Comparison of ENCODE assay signal across 21 cellular contexts in genomic region chr3:4574426-4574965, GRCh38.
DNase-seq lines count a peak whose midpoint lies in the region; ATAC-seq lines count a peak whose summit lies in the region.
"Had no signal": no experiment of that assay in that cellular context is flagged by ENCODE, and none has a peak within 500 bp of the region (broad histone marks: within the 10 kb centered on the region; RNA-seq: fewer than 3 reads in every experiment).

No MANE protein-coding gene starts in this region.

- no peak overlapping the region for H4K8ac ChIP-seq in mesenchymal stem cell (ENCODE audit: low read length)

- no peak overlapping the region for H3K18ac ChIP-seq in mesenchymal stem cell (ENCODE audit: low read depth in 1 of 2, low read length in 2 of 2)

- no peak overlapping the region for H2BK15ac ChIP-seq in mesenchymal stem cell (ENCODE audit: low read depth, poor library complexity, severe bottlenecking)

- no peak overlapping the region for H3K9ac ChIP-seq in mesenchymal stem cell (ENCODE audit: low read length)
- H3K9ac ChIP-seq: BLaER1, GM23248 had no signal

- H3K27me3 Mint-ChIP-seq in activated naive CD8-positive, alpha-beta T cell treated with anti-CD3 and anti-CD28 coated beads for 36 hours: no peaks in the 10 kb centered on the region
- no peaks in the 10 kb centered on the region for H3K27me3 Mint-ChIP-seq in activated naive CD8-positive, alpha-beta T cell treated with anti-CD3 and anti-CD28 coated beads, Interleukin-2, amount 50 U/mL, for 24 hours
- H3K27me3 Mint-ChIP-seq in activated T-helper 17 cell treated with anti-CD3 and anti-CD28 coated beads, Interleukin-2, amount 50 U/mL, for 72 hours: no peaks in the 10 kb centered on the region
- H3K27me3 Mint-ChIP-seq in memory B cell (no peaks in the 10 kb centered on the region), T-helper 17 cell (no peaks in the 10 kb centered on the region)
- H3K27me3 Mint-ChIP-seq: B cell; CD4-positive, CD25-positive, alpha-beta regulatory T cell had no signal

- no peak overlapping the region for H3K23ac ChIP-seq in mesenchymal stem cell (ENCODE audit: low read length in 2 of 2)

- DNase-seq in activated naive CD8-positive, alpha-beta T cell treated with anti-CD3 and anti-CD28 coated beads for 36 hours: no peak
- no peak for DNase-seq in activated naive CD8-positive, alpha-beta T cell treated with anti-CD3 and anti-CD28 coated beads, Interleukin-2, amount 50 U/mL, for 24 hours
- no peak for DNase-seq in memory B cell (ENCODE audit: low spot score in 2 of 2)
- DNase-seq in mesenchymal stem cell: no peak
- DNase-seq in T-helper 17 cell: no peak
- DNase-seq: CD4-positive, CD25-positive, alpha-beta regulatory T cell; CD8-positive, alpha-beta T cell; DMS 273 treated with DMSO at 0.1 percent for 48 hours; DMS79; EL; GDM1; GM23248; H7; HCEC 1CT had no signal

- H4K91ac ChIP-seq in mesenchymal stem cell (ENCODE audit: low read length): no peak overlapping the region

- no peaks in the 10 kb centered on the region for H3K36me3 ChIP-seq in mesenchymal stem cell (ENCODE audit: control insufficient read depth in 1 of 2, insufficient read depth in 2 of 2, low read depth in 1 of 2, low read length in 2 of 2)
- H3K36me3 ChIP-seq: BLaER1 had no signal

- no peaks in the 10 kb centered on the region for H3K27me3 ChIP-seq in mesenchymal stem cell (ENCODE audit: control insufficient read depth in 1 of 2, insufficient read depth in 1 of 2, low read length in 2 of 2)
- H3K27me3 ChIP-seq: BLaER1 had no signal

- no peak overlapping the region for H2AK5ac ChIP-seq in mesenchymal stem cell (ENCODE audit: low read length, severe bottlenecking)

- no peak overlapping the region for H3K27ac ChIP-seq in mesenchymal stem cell (ENCODE audit: low read length, poor library complexity, severe bottlenecking)
- H3K27ac ChIP-seq: 22Rv1, BLaER1, C4-2B, GM23248 had no signal

- H3K4me1 Mint-ChIP-seq in activated naive CD8-positive, alpha-beta T cell treated with anti-CD3 and anti-CD28 coated beads for 36 hours: peaks cover 5% of the 10 kb centered on the region
- H3K4me1 Mint-ChIP-seq in activated naive CD8-positive, alpha-beta T cell treated with anti-CD3 and anti-CD28 coated beads, Interleukin-2, amount 50 U/mL, for 24 hours: peaks cover 14% of the 10 kb centered on the region
- H3K4me1 Mint-ChIP-seq in activated T-helper 17 cell treated with anti-CD3 and anti-CD28 coated beads, Interleukin-2, amount 50 U/mL, for 72 hours: peaks cover 9% of the 10 kb centered on the region
- H3K4me1 Mint-ChIP-seq in memory B cell: peaks cover 33% of the 10 kb centered on the region
- H3K4me1 Mint-ChIP-seq in T-helper 17 cell: peaks cover 20% of the 10 kb centered on the region

- ATAC-seq in activated naive CD8-positive, alpha-beta T cell treated with anti-CD3 and anti-CD28 coated beads, Interleukin-2, amount 50 U/mL, for 24 hours: no peak
- ATAC-seq in activated T-helper 17 cell treated with anti-CD3 and anti-CD28 coated beads, Interleukin-2, amount 50 U/mL, for 72 hours (replicated peaks): no peak
- ATAC-seq in memory B cell (ENCODE audit: low read depth) (no peak), HG03439 (IDR thresholded peaks at IDR 0.05; ENCODE audit: unreplicated experiment) (no peak), T-helper 17 cell (no peak)
- ATAC-seq: CD8-positive, alpha-beta T cell; GM12878 had no signal

- H3K36me3 Mint-ChIP-seq in activated naive CD8-positive, alpha-beta T cell treated with anti-CD3 and anti-CD28 coated beads for 36 hours: no peaks in the 10 kb centered on the region
- peaks cover 5% of the 10 kb centered on the region for H3K36me3 Mint-ChIP-seq in activated naive CD8-positive, alpha-beta T cell treated with anti-CD3 and anti-CD28 coated beads, Interleukin-2, amount 50 U/mL, for 24 hours (ENCODE audit: low read depth)
- no peaks in the 10 kb centered on the region for H3K36me3 Mint-ChIP-seq in activated T-helper 17 cell treated with anti-CD3 and anti-CD28 coated beads, Interleukin-2, amount 50 U/mL, for 72 hours (ENCODE audit: low read depth)
- peaks cover 6% of the 10 kb centered on the region for H3K36me3 Mint-ChIP-seq in memory B cell
- H3K36me3 Mint-ChIP-seq in T-helper 17 cell (ENCODE audit: low read depth): peaks cover 4% of the 10 kb centered on the region
- H3K36me3 Mint-ChIP-seq: CD4-positive, CD25-positive, alpha-beta regulatory T cell; CD8-positive, alpha-beta T cell had no signal

- H3K27ac Mint-ChIP-seq in activated naive CD8-positive, alpha-beta T cell treated with anti-CD3 and anti-CD28 coated beads for 36 hours: peak overlapping the region; percentile 9
- no peak overlapping the region for H3K27ac Mint-ChIP-seq in activated naive CD8-positive, alpha-beta T cell treated with anti-CD3 and anti-CD28 coated beads, Interleukin-2, amount 50 U/mL, for 24 hours
- H3K27ac Mint-ChIP-seq in activated T-helper 17 cell treated with anti-CD3 and anti-CD28 coated beads, Interleukin-2, amount 50 U/mL, for 72 hours: peak overlapping the region; percentile 6
- H3K27ac Mint-ChIP-seq in memory B cell (peak overlapping the region; percentile 71), T-helper 17 cell (no peak overlapping the region)
- H3K27ac Mint-ChIP-seq: CD4-positive, CD25-positive, alpha-beta regulatory T cell; CD8-positive, alpha-beta T cell had no signal

- no peak overlapping the region for H2AFZ ChIP-seq in mesenchymal stem cell (ENCODE audit: low read depth, low read length)
- H2AFZ ChIP-seq: GM23248 had no signal

- H3K9me3 Mint-ChIP-seq in activated naive CD8-positive, alpha-beta T cell treated with anti-CD3 and anti-CD28 coated beads for 36 hours: no peaks in the 10 kb centered on the region
- H3K9me3 Mint-ChIP-seq in activated naive CD8-positive, alpha-beta T cell treated with anti-CD3 and anti-CD28 coated beads, Interleukin-2, amount 50 U/mL, for 24 hours: no peaks in the 10 kb centered on the region
- no peaks in the 10 kb centered on the region for H3K9me3 Mint-ChIP-seq in activated T-helper 17 cell treated with anti-CD3 and anti-CD28 coated beads, Interleukin-2, amount 50 U/mL, for 72 hours
- no peaks in the 10 kb centered on the region for H3K9me3 Mint-ChIP-seq in memory B cell
- H3K9me3 Mint-ChIP-seq: CD4-positive, CD25-positive, alpha-beta regulatory T cell; CD8-positive, alpha-beta T cell had no signal

- H3K9me3 ChIP-seq in mesenchymal stem cell (ENCODE audit: control insufficient read depth, low read length) (no peaks in the 10 kb centered on the region), T-helper 17 cell (ENCODE audit: control insufficient read depth, low read length, poor library complexity, severe bottlenecking) (no peaks in the 10 kb centered on the region)
- H3K9me3 ChIP-seq: BLaER1 had no signal

- no peak overlapping the region for H2BK5ac ChIP-seq in mesenchymal stem cell (ENCODE audit: low read depth, low read length, poor library complexity, severe bottlenecking)

- 96% methylated on average over 5 of the region's 6 CpGs for WGBS in mesenchymal stem cell

- H2BK12ac ChIP-seq in mesenchymal stem cell (ENCODE audit: low read length in 2 of 2): no peak overlapping the region

- H3K4me1 ChIP-seq in mesenchymal stem cell (ENCODE audit: control insufficient read depth, insufficient read depth, low read depth, low read length): no peaks in the 10 kb centered on the region
- H3K4me1 ChIP-seq: BLaER1 had no signal

- no peak overlapping the region for H3K4me3 ChIP-seq in mesenchymal stem cell (ENCODE audit: insufficient read depth in 1 of 2, low read depth in 1 of 2, low read length in 2 of 2)
- H3K4me3 ChIP-seq: BLaER1, GM12878, GM23248 had no signal

- no peak overlapping the region for H3K4me3 Mint-ChIP-seq in activated naive CD8-positive, alpha-beta T cell treated with anti-CD3 and anti-CD28 coated beads for 36 hours
- no peak overlapping the region for H3K4me3 Mint-ChIP-seq in activated naive CD8-positive, alpha-beta T cell treated with anti-CD3 and anti-CD28 coated beads, Interleukin-2, amount 50 U/mL, for 24 hours
- no peak overlapping the region for H3K4me3 Mint-ChIP-seq in activated T-helper 17 cell treated with anti-CD3 and anti-CD28 coated beads, Interleukin-2, amount 50 U/mL, for 72 hours
- H3K4me3 Mint-ChIP-seq in memory B cell (no peak overlapping the region), T-helper 17 cell (no peak overlapping the region)
- H3K4me3 Mint-ChIP-seq: B cell; CD4-positive, CD25-positive, alpha-beta regulatory T cell; CD8-positive, alpha-beta T cell had no signal

- H3K4ac ChIP-seq in mesenchymal stem cell (ENCODE audit: low read depth in 1 of 2, low read length in 2 of 2): no peak overlapping the region

- H3K4me2 ChIP-seq in mesenchymal stem cell (ENCODE audit: low read length, poor library complexity, severe bottlenecking): no peak overlapping the region
- H3K4me2 ChIP-seq: BLaER1 had no signal

- H2BK120ac ChIP-seq in mesenchymal stem cell (ENCODE audit: low read depth, low read length): no peak overlapping the region

- no peaks in the 10 kb centered on the region for H3K79me1 ChIP-seq in mesenchymal stem cell (replicated peaks; ENCODE audit: low read length, poor library complexity, severe bottlenecking)

- no peak overlapping the region for H3K14ac ChIP-seq in mesenchymal stem cell (ENCODE audit: low read length in 2 of 2)

Comparison
In these comparisons a context has a peak if more than half of its experiments do, and no peak if none do; other contexts are left out.
1. H3K27ac Mint-ChIP-seq: peak in activated naive CD8-positive, alpha-beta T cell treated with anti-CD3 and anti-CD28 coated beads for 36 hours (single experiment), activated T-helper 17 cell treated with anti-CD3 and anti-CD28 coated beads, Interleukin-2, amount 50 U/mL, for 72 hours (single experiment) and memory B cell (single experiment); none in activated naive CD8-positive, alpha-beta T cell treated with anti-CD3 and anti-CD28 coated beads, Interleukin-2, amount 50 U/mL, for 24 hours (single experiment) and T-helper 17 cell (single experiment).